In genomic region chr10:11796439-11796838, GRCh38 we compare ENCODE assay signal across 18 cellular contexts. TPM values are rescaled to one million over a fixed set of nuclear protein-coding genes. Genes with fewer than 3 reads are reported as not detected.
A peak's percentile ranks its signal among the peaks of the same experiment; 100 is the strongest.
DNase-seq lines count a peak whose midpoint lies in the region; ATAC-seq, FAIRE-seq and TF ChIP-seq lines count a peak whose summit lies in the region.
"Had no signal": no experiment of that assay in that cellular context is flagged by ENCODE, and none has a peak within 500 bp of the region (broad histone marks: within the 10 kb centered on the region; RNA-seq: fewer than 3 reads in every experiment).

No MANE protein-coding gene starts in this region.

- intact Hi-C loops in HepG2 (cut with micrococcal nuclease; ENCODE audit: unreplicated experiment), result no loop called here
- intact Hi-C loops in right lobe of liver (cut with DNase I), result loop anchor here in 1 of 2 donors (10.0 kb wide), 1 partner anchor 188 kb away; no protein-coding TSS in a partner anchor

- FAIRE-seq in HepG2 (lab: Jason Lieb, UNC), result no peak
- FAIRE-seq: A204.1, G401.6, GM12891 had no signal

- TF ChIP-seq POLR2A in HepG2 (IDR thresholded peaks at IDR 0.05; ENCODE audit: insufficient read depth in 1 of 2, low read depth in 2 of 2, low read length in 2 of 2) (no peak), right lobe of liver (IDR thresholded peaks at IDR 0.05) (no peak)

- H3K27me3 ChIP-seq in HepG2 (ENCODE audit: control insufficient read depth in 1 of 2, insufficient read depth in 2 of 2, low read length in 2 of 2), result 0 out of 5 replicates have a peak, but pooled peaks cover 0 to 2% of the 10 kb centered on the region in 2 experiments
- no peaks in the 10 kb centered on the region for H3K27me3 ChIP-seq in right lobe of liver
- H3K27me3 ChIP-seq: BE2C had no signal

- WGBS in HepG2 (ENCODE audit: low lambda C conversion rate), result 4% methylated on average over 2 of the region's 2 CpGs
- WGBS in right lobe of liver (ENCODE audit: insufficient coverage, low coverage, low lambda C conversion rate, missing lambda C conversion rate), result 81% methylated on average over 2 of the region's 2 CpGs

- TF ChIP-seq CTCF in HepG2 (CRISPR knock-in tag; IDR thresholded peaks at IDR 0.05), result no peak
- TF ChIP-seq CTCF in right lobe of liver (IDR thresholded peaks at IDR 0.05), result no peak
- TF ChIP-seq CTCF in choroid plexus epithelial cell (conservative IDR thresholded peaks at IDR 0.05; ENCODE audit: low read depth, low read length), result no peak
- TF ChIP-seq CTCF in mesothelial cell of epicardium (IDR thresholded peaks at IDR 0.05; ENCODE audit: unreplicated experiment), result no peak
- TF ChIP-seq CTCF in type B pancreatic cell (conservative IDR thresholded peaks at IDR 0.05), result no peak

- H3K36me3 Mint-ChIP-seq in mesothelial cell of epicardium, result no peaks in the 10 kb centered on the region
- H3K36me3 Mint-ChIP-seq in type B pancreatic cell, result no peaks in the 10 kb centered on the region
- H3K36me3 Mint-ChIP-seq: CD4-positive, alpha-beta memory T cell had no signal

- H3K4me3 ChIP-seq in HepG2 (replicated peaks in 1 of 3; ENCODE audit: insufficient read depth in 1 of 3, low read depth in 2 of 3, low read length in 3 of 3) (no peak overlapping the region), right lobe of liver (no peak overlapping the region), choroid plexus epithelial cell (ENCODE audit: low read depth, low read length) (no peak overlapping the region)
- H3K4me3 ChIP-seq: GM23338 had no signal

- TF ChIP-seq EP300 in HepG2 (IDR thresholded peaks at IDR 0.05; ENCODE audit: low read depth in 2 of 2, low read length in 2 of 2), result no peak
- TF ChIP-seq EP300 in HepG2 (CRISPR knock-in tag; IDR thresholded peaks at IDR 0.05; ENCODE audit: borderline replicate concordance), result no peak

- H3K4me1 Mint-ChIP-seq in mesothelial cell of epicardium, result peaks cover 26% of the 10 kb centered on the region
- H3K4me1 Mint-ChIP-seq in type B pancreatic cell (ENCODE audit: unreplicated experiment), result peaks cover 19% of the 10 kb centered on the region

- no peaks in the 10 kb centered on the region for H3K27me3 Mint-ChIP-seq in mesothelial cell of epicardium (ENCODE audit: low read depth)
- H3K27me3 Mint-ChIP-seq in type B pancreatic cell, result no peaks in the 10 kb centered on the region

- in situ Hi-C loops in HepG2 (cut with HindIII; ENCODE audit: extremely low pct_ligation_motif_present, low pct_unique_long_range_greater_than_20kb), result no loop called here

- no peak overlapping the region for H3K4me3 Mint-ChIP-seq in mesothelial cell of epicardium
- H3K4me3 Mint-ChIP-seq in type B pancreatic cell, result peak overlapping the region; percentile 36
- H3K4me3 Mint-ChIP-seq: CD4-positive, alpha-beta memory T cell; GM23338 had no signal

- H3K9ac ChIP-seq in HepG2 (ENCODE audit: insufficient read depth, low read depth, low read length), result no peak overlapping the region

- H3K9me3 Mint-ChIP-seq in mesothelial cell of epicardium, result no peaks in the 10 kb centered on the region
- peaks cover 6% of the 10 kb centered on the region for H3K9me3 Mint-ChIP-seq in type B pancreatic cell

- H3K27ac ChIP-seq in HepG2 (ENCODE audit: extremely low read length, insufficient read depth, low read length) (no peak overlapping the region), right lobe of liver (no peak overlapping the region)
- H3K27ac ChIP-seq: C4-2B had no signal

- TF ChIP-seq RAD21 in HepG2 (CRISPR knock-in tag; IDR thresholded peaks at IDR 0.05), result no peak

- H3K4me2 ChIP-seq in HepG2 (ENCODE audit: low read depth, low read length), result peak overlapping the region; percentile 51; the same call in 1 of the 2 replicates
- H3K4me2 ChIP-seq: GM23338 had no signal

- H2AFZ ChIP-seq in HepG2 (ENCODE audit: low read length), result no peak overlapping the region

- POLR2A ChIA-PET in HepG2 (lab: Yijun Ruan, JAX), result no interaction called here

- BruUV-seq in HepG2 (replicated peaks; lab: Mats Ljungman, UMichigan), result no TSS peak

- no peaks in the 10 kb centered on the region for H4K20me1 ChIP-seq in HepG2 (ENCODE audit: insufficient read depth, low read length)

- CTCF ChIA-PET in HepG2 (lab: Yijun Ruan, JAX; ENCODE audit: low intra/inter-chr PET ratio, low total read pairs), result no interaction called here

- DNase-seq in HepG2 (ENCODE audit: low spot score), result no peak
- DNase-seq in right lobe of liver, result no peak
- peak; percentile 44 for DNase-seq in choroid plexus epithelial cell (ENCODE audit: low read depth)
- no peak for DNase-seq in mesothelial cell of epicardium (ENCODE audit: low spot score in 2 of 2, unreplicated experiment in 2 of 2)
- DNase-seq in type B pancreatic cell (ENCODE audit: extremely low spot score, unreplicated experiment), result no peak
- DNase-seq in NCI-H1105 treated with DMSO at 0.1 percent for 48 hours (lab: John Stamatoyannopoulos, UW), result no peak
- DNase-seq in activated CD8-positive, alpha-beta memory T cell treated with anti-CD3 and anti-CD28 coated beads, Interleukin-2, amount 50 U/mL, for 4 hours, result no peak
- no peak for DNase-seq in glomerular visceral epithelial cell (ENCODE audit: extremely low spot score)
- DNase-seq: BE2C; CD4-positive, alpha-beta memory T cell; DMS79 treated with DMSO at 0.1 percent for 48 hours; EL; H7 had no signal

- peak overlapping the region; percentile 55 for H3K27ac Mint-ChIP-seq in mesothelial cell of epicardium
- H3K27ac Mint-ChIP-seq in type B pancreatic cell, result no peak overlapping the region
- H3K27ac Mint-ChIP-seq: CD4-positive, alpha-beta memory T cell; GM23338 had no signal

- H3K4me1 ChIP-seq in HepG2 (ENCODE audit: insufficient read depth, low read length) (peaks cover 56% of the 10 kb centered on the region), right lobe of liver (peaks cover 0 to 15% (median 4%) of the 10 kb centered on the region in 4 donors)
- H3K4me1 ChIP-seq: BE2C had no signal

- H3K79me2 ChIP-seq in HepG2 (ENCODE audit: insufficient read depth, low read length), result no peaks in the 10 kb centered on the region

- H3K36me3 ChIP-seq in HepG2 (replicated peaks in 1 of 2; ENCODE audit: control insufficient read depth in 1 of 2, insufficient read depth in 2 of 2, low read length in 2 of 2) (no peaks in the 10 kb centered on the region), right lobe of liver (no peaks in the 10 kb centered on the region)
- H3K36me3 ChIP-seq: BE2C had no signal

- H3K9me3 ChIP-seq in HepG2 (ENCODE audit: low read length) (no peaks in the 10 kb centered on the region), right lobe of liver (no peaks in the 10 kb centered on the region)
- H3K9me3 ChIP-seq: BE2C had no signal

- ATAC-seq in HepG2, result no peak
- ATAC-seq in right lobe of liver, result no peak
- ATAC-seq: GM23338 had no signal

RNA-seq across cellular contexts. Expression of gene PROSER2, which starts 26.7 kb away (rescaled TPM):
- 6.7 and 6.9 TPM in 2 replicates for total RNA-seq in HepG2 (2016; rRNA removed; fragmentation: Illumina TruSeq; extraction: Trizol)
- 2.0 and 2.7 TPM in 2 replicates for total RNA-seq in HepG2 (2016; cell fraction: cytosol; rRNA removed; fragmentation: Illumina TruSeq; extraction: Trizol; ENCODE audit: low read depth)
- total RNA-seq in HepG2 (2016; cell fraction: insoluble cytoplasmic fraction; rRNA removed; fragmentation: Illumina TruSeq; extraction: Trizol), result 6.3 and 8.2 TPM in 2 replicates
- 4.6 and 5.4 TPM in 2 replicates for total RNA-seq in HepG2 (2016; cell fraction: membrane; rRNA removed; fragmentation: Illumina TruSeq; extraction: Trizol)
- total RNA-seq in HepG2 (2016; cell fraction: nucleus; rRNA removed; fragmentation: Illumina TruSeq; extraction: Trizol), result 3.8 and 5.3 TPM in 2 replicates
- 6.7 and 7.7 TPM in 2 replicates for polyA plus RNA-seq in HepG2 (2011; rRNA removed)
- 3.6 and 5.9 TPM in 2 replicates for polyA plus RNA-seq in HepG2 (2011; cell fraction: cytosol; rRNA removed)
- 8.5 and 8.6 TPM in 2 replicates for polyA plus RNA-seq in HepG2 (2011; cell fraction: nucleus; rRNA removed)
- polyA plus RNA-seq in HepG2 (2012), result 7.3 and 12.4 TPM in 2 replicates
- polyA plus RNA-seq in HepG2 (2016; cell fraction: cytosol; fragmentation: Illumina TruSeq; extraction: Trizol; ENCODE audit: low read depth), result 1.9 TPM in 2 replicates
- 7.7 and 8.0 TPM in 2 replicates for polyA plus RNA-seq in HepG2 (2016; cell fraction: insoluble cytoplasmic fraction; fragmentation: Illumina TruSeq; extraction: Trizol; ENCODE audit: low read depth)
- polyA plus RNA-seq in HepG2 (2016; cell fraction: membrane; fragmentation: Illumina TruSeq; extraction: Trizol; ENCODE audit: low read depth), result 2.9 and 3.7 TPM in 2 replicates
- polyA plus RNA-seq in HepG2 (2016; cell fraction: nucleus; fragmentation: Illumina TruSeq; extraction: Trizol; ENCODE audit: insufficient read depth, low read depth), result 6.8 and 10.0 TPM in 2 replicates
- polyA minus RNA-seq in HepG2 (2011; rRNA and poly(A)+ RNA removed; ENCODE audit: low replicate concordance), result 6.3 and 10.2 TPM in 2 replicates
- 5.3 and 6.1 TPM in 2 replicates for polyA minus RNA-seq in HepG2 (2011; cell fraction: cytosol; rRNA and poly(A)+ RNA removed)
- 6.1 and 8.0 TPM in 2 replicates for polyA minus RNA-seq in HepG2 (2011; cell fraction: nucleus; rRNA and poly(A)+ RNA removed)
- total RNA-seq in right lobe of liver, result 10 to 100 TPM; 24.5 to 65.9 (median 26.8) TPM
- 16.9 to 17.8 TPM (median 17.6 TPM) in 3 replicates for total RNA-seq in mesothelial cell of epicardium
- total RNA-seq in type B pancreatic cell (ENCODE audit: low replicate concordance), result 6.7 and 12.6 TPM in 2 replicates

RNA-seq across cellular contexts. Expression of gene ECHDC3, which starts 54.3 kb away (rescaled TPM):
- total RNA-seq in HepG2 (2016; rRNA removed; fragmentation: Illumina TruSeq; extraction: Trizol) (not detected in 2 replicates), right lobe of liver (100 to 1,000 TPM in 5 of 6 experiments, 10 to 100 TPM in 1; 85.0 to 304 (median 130) TPM), mesothelial cell of epicardium (5.1 to 8.6 TPM (median 5.7 TPM) in 3 replicates), type B pancreatic cell (ENCODE audit: low replicate concordance) (4.0 and 6.1 TPM in 2 replicates)
- not detected in 2 replicates for total RNA-seq in HepG2 (2016; cell fraction: cytosol; rRNA removed; fragmentation: Illumina TruSeq; extraction: Trizol; ENCODE audit: low read depth)
- total RNA-seq in HepG2 (2016; cell fraction: insoluble cytoplasmic fraction; rRNA removed; fragmentation: Illumina TruSeq; extraction: Trizol), result 0.13 TPM in 1 of 2 replicates, not detected in the other
- total RNA-seq in HepG2 (2016; cell fraction: membrane; rRNA removed; fragmentation: Illumina TruSeq; extraction: Trizol), result not detected in 2 replicates
- total RNA-seq in HepG2 (2016; cell fraction: nucleus; rRNA removed; fragmentation: Illumina TruSeq; extraction: Trizol), result not detected in 2 replicates
- polyA plus RNA-seq in HepG2 (2011; rRNA removed), result not detected in 2 replicates
- not detected in 2 replicates for polyA plus RNA-seq in HepG2 (2011; cell fraction: cytosol; rRNA removed)
- polyA plus RNA-seq in HepG2 (2011; cell fraction: nucleus; rRNA removed), result not detected in 2 replicates
- polyA plus RNA-seq in HepG2 (2012), result not detected in 2 replicates
- polyA plus RNA-seq in HepG2 (2016; cell fraction: cytosol; fragmentation: Illumina TruSeq; extraction: Trizol; ENCODE audit: low read depth), result not detected in 2 replicates
- polyA plus RNA-seq in HepG2 (2016; cell fraction: insoluble cytoplasmic fraction; fragmentation: Illumina TruSeq; extraction: Trizol; ENCODE audit: low read depth), result not detected in 2 replicates
- not detected in 2 replicates for polyA plus RNA-seq in HepG2 (2016; cell fraction: membrane; fragmentation: Illumina TruSeq; extraction: Trizol; ENCODE audit: low read depth)
- not detected in 2 replicates for polyA plus RNA-seq in HepG2 (2016; cell fraction: nucleus; fragmentation: Illumina TruSeq; extraction: Trizol; ENCODE audit: insufficient read depth, low read depth)
- polyA minus RNA-seq in HepG2 (2011; rRNA and poly(A)+ RNA removed; ENCODE audit: low replicate concordance), result 2.3 TPM in 1 of 2 replicates, not detected in the other
- not detected in 2 replicates for polyA minus RNA-seq in HepG2 (2011; cell fraction: cytosol; rRNA and poly(A)+ RNA removed)
- not detected in 2 replicates for polyA minus RNA-seq in HepG2 (2011; cell fraction: nucleus; rRNA and poly(A)+ RNA removed)
